1 cellular context compared by ENCODE assay signal in the genomic region with DNA sequence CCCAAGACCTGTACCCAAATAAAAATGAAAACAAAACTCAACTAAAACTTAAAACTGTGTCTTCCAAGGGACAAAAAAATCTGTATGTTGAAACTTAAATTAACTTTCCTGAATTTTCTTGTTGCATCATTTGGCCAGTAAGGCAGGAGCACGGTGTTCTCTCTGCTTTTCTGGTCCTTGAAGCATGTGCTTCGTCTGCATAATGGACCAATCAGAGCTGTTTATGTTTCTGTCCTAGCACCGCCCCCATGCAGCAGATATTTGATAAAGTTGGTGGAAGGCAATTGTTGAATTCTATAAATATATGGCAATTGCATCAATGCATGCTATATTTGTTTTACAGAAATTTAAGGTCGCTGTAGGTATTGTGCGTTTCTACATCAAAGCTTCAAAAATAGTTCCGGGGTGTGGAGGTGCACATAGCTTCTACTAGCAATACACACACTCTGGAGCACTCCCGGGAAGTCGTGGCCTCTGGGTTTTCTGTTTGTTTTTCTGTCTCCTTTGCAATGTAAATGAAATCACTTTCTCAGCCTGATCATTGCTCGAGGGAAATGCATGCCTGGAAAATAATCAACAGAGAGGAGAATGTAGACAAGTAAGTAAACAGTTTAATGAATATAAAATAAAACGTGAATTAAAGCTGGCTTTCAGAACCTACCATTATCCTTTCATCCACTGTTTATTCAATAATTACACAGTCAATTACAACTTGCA.
TF ChIP-seq lines count a peak whose summit lies in the region.

No MANE protein-coding gene starts in this region.

TF ChIP-seq in K562, 482 proteins besides CTCF, POLR2A, EP300 and RAD21:
- TF ChIP-seq, protein P1, sequence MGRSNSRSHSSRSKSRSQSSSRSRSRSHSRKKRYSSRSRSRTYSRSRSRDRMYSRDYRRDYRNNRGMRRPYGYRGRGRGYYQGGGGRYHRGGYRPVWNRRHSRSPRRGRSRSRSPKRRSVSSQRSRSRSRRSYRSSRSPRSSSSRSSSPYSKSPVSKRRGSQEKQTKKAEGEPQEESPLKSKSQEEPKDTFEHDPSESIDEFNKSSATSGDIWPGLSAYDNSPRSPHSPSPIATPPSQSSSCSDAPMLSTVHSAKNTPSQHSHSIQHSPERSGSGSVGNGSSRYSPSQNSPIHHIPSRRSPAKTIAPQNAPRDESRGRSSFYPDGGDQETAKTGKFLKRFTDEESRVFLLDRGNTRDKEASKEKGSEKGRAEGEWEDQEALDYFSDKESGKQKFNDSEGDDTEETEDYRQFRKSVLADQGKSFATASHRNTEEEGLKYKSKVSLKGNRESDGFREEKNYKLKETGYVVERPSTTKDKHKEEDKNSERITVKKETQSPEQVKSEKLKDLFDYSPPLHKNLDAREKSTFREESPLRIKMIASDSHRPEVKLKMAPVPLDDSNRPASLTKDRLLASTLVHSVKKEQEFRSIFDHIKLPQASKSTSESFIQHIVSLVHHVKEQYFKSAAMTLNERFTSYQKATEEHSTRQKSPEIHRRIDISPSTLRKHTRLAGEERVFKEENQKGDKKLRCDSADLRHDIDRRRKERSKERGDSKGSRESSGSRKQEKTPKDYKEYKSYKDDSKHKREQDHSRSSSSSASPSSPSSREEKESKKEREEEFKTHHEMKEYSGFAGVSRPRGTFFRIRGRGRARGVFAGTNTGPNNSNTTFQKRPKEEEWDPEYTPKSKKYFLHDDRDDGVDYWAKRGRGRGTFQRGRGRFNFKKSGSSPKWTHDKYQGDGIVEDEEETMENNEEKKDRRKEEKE (IDR thresholded peaks at IDR 0.05; ENCODE audit: borderline replicate concordance in 1 of 2, control insufficient read depth in 1 of 2, low read depth in 2 of 2, low read length in 1 of 2) = peak in 1 of 2 experiments; percentile 14; a peak in 1 of 4 replicates
- TF ChIP-seq RFX1 (IDR thresholded peaks at IDR 0.05) = peak; percentile 5; the same call in 1 of the 2 replicates
